ENCODE assay signal across 17 cellular contexts in the genomic region with DNA sequence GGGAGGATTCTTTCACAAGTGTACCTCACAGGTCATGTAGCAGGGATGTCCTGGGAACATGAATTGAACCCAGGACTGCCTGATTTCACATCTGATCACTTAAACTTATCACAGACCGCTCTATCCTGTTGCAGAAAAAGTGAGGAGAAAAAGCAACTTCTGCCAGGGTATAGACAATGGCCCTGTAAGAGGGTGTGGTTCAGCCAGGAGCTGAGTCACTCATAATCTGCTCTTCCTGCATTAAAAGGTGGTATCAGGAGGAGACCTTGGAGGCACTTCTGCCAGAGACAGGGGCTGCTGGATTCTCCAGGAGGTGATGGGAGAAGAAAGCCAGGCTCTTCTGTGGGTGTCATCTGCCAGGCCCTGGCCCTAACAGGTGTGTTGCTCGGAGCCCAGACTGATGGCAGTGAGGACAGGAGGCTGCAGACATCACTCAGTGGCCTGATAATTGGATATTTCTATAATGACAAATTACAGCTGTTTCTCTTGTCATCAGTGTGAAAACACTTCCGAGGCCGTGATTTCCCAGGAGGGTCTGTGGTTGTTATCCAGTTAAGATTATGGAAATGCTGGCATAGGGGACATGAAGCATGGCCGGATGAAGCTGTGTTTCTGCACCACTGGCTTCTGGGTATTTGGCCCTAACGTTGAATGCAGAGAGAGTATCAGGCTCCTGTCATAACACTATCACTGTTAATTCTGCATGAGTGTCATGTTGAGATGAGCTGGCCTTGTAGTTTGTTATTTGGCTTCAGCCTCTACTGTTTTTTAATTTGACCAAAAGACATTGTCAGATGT.
DNase-seq lines count a peak whose midpoint lies in the region; ATAC-seq, FAIRE-seq and TF ChIP-seq lines count a peak whose summit lies in the region.
"Had no signal": no experiment of that assay in that cellular context is flagged by ENCODE, and none has a peak within 500 bp of the region (broad histone marks: within the 10 kb centered on the region; RNA-seq: fewer than 3 reads in every experiment).

No MANE protein-coding gene starts in this region.

- no peaks in the 10 kb centered on the region for H3K27me3 ChIP-seq in RWPE2 (ENCODE audit: insufficient read depth, poor library complexity, severe bottlenecking)
- H3K27me3 ChIP-seq: right atrium auricular region had no signal

- POLR2A ChIA-PET in A549 (lab: Yijun Ruan, JAX) = interaction anchor here (1.0 kb wide), 1 partner anchor 232 kb away, joined by 3 read pairs; a partner anchor contains a TSS

- no peaks in the 10 kb centered on the region for H3K36me3 ChIP-seq in RWPE2 (ENCODE audit: low read depth)
- H3K36me3 ChIP-seq: left ventricle myocardium inferior, right atrium auricular region had no signal

- H3K27me3 Mint-ChIP-seq in stimulated activated naive B cell treated with anti-CD40 and anti-IgM and Interleukin-4, amounts not matched to agents 10 μg/mL and 1 μg/mL and 100 μg/mL, for 72 hours = peaks cover 0 to 7% of the 10 kb centered on the region in 2 donors
- H3K27me3 Mint-ChIP-seq in natural killer cell treated with Interleukin-12 subunit alpha and Interleukin-12 subunit beta and Interleukin-15 and Interleukin-18, amount 100 ng/mL, for 72 hours = peaks cover 17 to 29% of the 10 kb centered on the region in 2 donors

- H3K4me3 ChIP-seq in A549 (no peak overlapping the region), RWPE2 (ENCODE audit: severe bottlenecking) (no peak overlapping the region), fibroblast of mammary gland (ENCODE audit: control insufficient read depth, low read depth, low read length) (no peak overlapping the region)
- H3K4me3 ChIP-seq: left ventricle myocardium inferior, right atrium auricular region had no signal

- TF ChIP-seq EP300 in A549 (IDR thresholded peaks at IDR 0.05) = no peak

- DNase-seq in A549 (ENCODE audit: low read depth in 1 of 2, low spot score in 1 of 2) = peak in 1 of 2 experiments; percentile 44
- DNase-seq in DMS53 treated with DMSO at 0.1 percent for 48 hours (lab: John Stamatoyannopoulos, UW; ENCODE audit: unreplicated experiment) = peak; percentile 7
- DNase-seq in RWPE2 (ENCODE audit: low spot score) = no peak
- DNase-seq in fibroblast of mammary gland (ENCODE audit: low read depth) = peak; percentile 5
- DNase-seq in NCI-H146 treated with DMSO at 0.1 percent for 48 hours (lab: John Stamatoyannopoulos, UW; ENCODE audit: unreplicated experiment) = no peak
- DNase-seq in stimulated activated naive B cell treated with anti-CD40 and anti-IgM and Interleukin-4, amounts not matched to agents 10 μg/mL and 1 μg/mL and 100 μg/mL, for 72 hours = no peak
- DNase-seq in substantia nigra (lab: John Stamatoyannopoulos, UW) = no peak
- DNase-seq in natural killer cell treated with Interleukin-12 subunit alpha and Interleukin-12 subunit beta and Interleukin-15 and Interleukin-18, amount 100 ng/mL, for 72 hours (ENCODE audit: low spot score) = no peak
- DNase-seq: activated T-cell treated with anti-CD3 and anti-CD28 coated beads for 4 hours; amniotic stem cell; central memory CD4-positive, alpha-beta T cell; GOT3; left ventricle myocardium inferior; NCI-H1436 treated with DMSO at 0.1 percent for 48 hours; NCI-H226 had no signal

- H3K4me3 Mint-ChIP-seq in stimulated activated naive B cell treated with anti-CD40 and anti-IgM and Interleukin-4, amounts not matched to agents 10 μg/mL and 1 μg/mL and 100 μg/mL, for 72 hours = no peak overlapping the region
- no peak overlapping the region for H3K4me3 Mint-ChIP-seq in natural killer cell treated with Interleukin-12 subunit alpha and Interleukin-12 subunit beta and Interleukin-15 and Interleukin-18, amount 100 ng/mL, for 72 hours

- WGBS in A549 (ENCODE audit: missing lambda C conversion rate) = 80% methylated on average over 6 of the region's 6 CpGs

- CTCF ChIA-PET in A549 (lab: Yijun Ruan, JAX) = interaction anchor here (1.4 to 2.2 kb wide), 4 partner anchors 8 to 48 kb away, joined by 3 to 10 read pairs (median 4); no protein-coding TSS in a partner anchor

- H3K4me1 ChIP-seq in A549 (peaks cover 14% of the 10 kb centered on the region), RWPE2 (ENCODE audit: insufficient read depth, poor library complexity, severe bottlenecking) (no peaks in the 10 kb centered on the region)
- H3K4me1 ChIP-seq: left ventricle myocardium inferior had no signal

- no peak for FAIRE-seq in A549 (lab: Jason Lieb, UNC)
- FAIRE-seq: TTC549 had no signal

- H3K9me3 ChIP-seq in A549 = no peaks in the 10 kb centered on the region
- H3K9me3 ChIP-seq in RWPE2 (ENCODE audit: severe bottlenecking) = no peaks in the 10 kb centered on the region

- TF ChIP-seq RAD21 in A549 (conservative IDR thresholded peaks at IDR 0.05 in 1 of 2, IDR thresholded peaks at IDR 0.05 in 1 of 2) = no peak

- H3K27ac Mint-ChIP-seq in stimulated activated naive B cell treated with anti-CD40 and anti-IgM and Interleukin-4, amounts not matched to agents 10 μg/mL and 1 μg/mL and 100 μg/mL, for 72 hours = no peak overlapping the region
- H3K27ac Mint-ChIP-seq in natural killer cell treated with Interleukin-12 subunit alpha and Interleukin-12 subunit beta and Interleukin-15 and Interleukin-18, amount 100 ng/mL, for 72 hours = no peak overlapping the region

- peak overlapping the region; percentile 43 for H3K4me2 ChIP-seq in A549

- peak overlapping the region; percentile 48 to 77; a peak in 5 of 6 replicates for H3K27ac ChIP-seq in A549
- no peak overlapping the region for H3K27ac ChIP-seq in RWPE2 (ENCODE audit: poor library complexity, severe bottlenecking)
- H3K27ac ChIP-seq in substantia nigra (ENCODE audit: low read depth, low read length, poor library complexity, severe bottlenecking) = no peak overlapping the region
- H3K27ac ChIP-seq: left ventricle myocardium inferior had no signal

- peaks cover 11 to 14% of the 10 kb centered on the region in 2 donors for H3K9me3 Mint-ChIP-seq in stimulated activated naive B cell treated with anti-CD40 and anti-IgM and Interleukin-4, amounts not matched to agents 10 μg/mL and 1 μg/mL and 100 μg/mL, for 72 hours
- no peaks in the 10 kb centered on the region for H3K9me3 Mint-ChIP-seq in natural killer cell treated with Interleukin-12 subunit alpha and Interleukin-12 subunit beta and Interleukin-15 and Interleukin-18, amount 100 ng/mL, for 72 hours

- peaks cover 10 to 11% of the 10 kb centered on the region in 2 donors for H3K36me3 Mint-ChIP-seq in stimulated activated naive B cell treated with anti-CD40 and anti-IgM and Interleukin-4, amounts not matched to agents 10 μg/mL and 1 μg/mL and 100 μg/mL, for 72 hours
- no peaks in the 10 kb centered on the region for H3K36me3 Mint-ChIP-seq in natural killer cell treated with Interleukin-12 subunit alpha and Interleukin-12 subunit beta and Interleukin-15 and Interleukin-18, amount 100 ng/mL, for 72 hours

- H3K4me1 Mint-ChIP-seq in stimulated activated naive B cell treated with anti-CD40 and anti-IgM and Interleukin-4, amounts not matched to agents 10 μg/mL and 1 μg/mL and 100 μg/mL, for 72 hours = peaks cover 29 to 63% of the 10 kb centered on the region in 2 donors
- H3K4me1 Mint-ChIP-seq in natural killer cell treated with Interleukin-12 subunit alpha and Interleukin-12 subunit beta and Interleukin-15 and Interleukin-18, amount 100 ng/mL, for 72 hours (ENCODE audit: low read depth in 2 of 2) = peaks cover 0 to 5% of the 10 kb centered on the region in 2 donors

- no peak for TF ChIP-seq CTCF in A549 (IDR thresholded peaks at IDR 0.05)
- no peak for TF ChIP-seq CTCF in RWPE2 (IDR thresholded peaks at IDR 0.05; ENCODE audit: poor library complexity, severe bottlenecking)
- TF ChIP-seq CTCF in fibroblast of mammary gland (conservative IDR thresholded peaks at IDR 0.05; ENCODE audit: control insufficient read depth, insufficient read depth, low read depth, low read length) = no peak

- peak; percentile 43 to 82; a peak in 3 of 6 replicates for ATAC-seq in A549
- ATAC-seq in RWPE2 (ENCODE audit: low read depth) = peak; percentile 96
- no peak for ATAC-seq in stimulated activated naive B cell treated with anti-CD40 and anti-IgM and Interleukin-4, amounts not matched to agents 10 μg/mL and 1 μg/mL and 100 μg/mL, for 72 hours (replicated peaks)
- no peak for ATAC-seq in natural killer cell treated with Interleukin-12 subunit alpha and Interleukin-12 subunit beta and Interleukin-15 and Interleukin-18, amount 100 ng/mL, for 72 hours

- TF ChIP-seq POLR2A in A549 (IDR thresholded peaks at IDR 0.05; ENCODE audit: low read length) = no peak

TF ChIP-seq in A549, 52 proteins besides CTCF, POLR2A, EP300 and RAD21:
- TF ChIP-seq EHMT2 (IDR thresholded peaks at IDR 0.05; ENCODE audit: low read depth) = no peak
- TF ChIP-seq, protein P1, sequence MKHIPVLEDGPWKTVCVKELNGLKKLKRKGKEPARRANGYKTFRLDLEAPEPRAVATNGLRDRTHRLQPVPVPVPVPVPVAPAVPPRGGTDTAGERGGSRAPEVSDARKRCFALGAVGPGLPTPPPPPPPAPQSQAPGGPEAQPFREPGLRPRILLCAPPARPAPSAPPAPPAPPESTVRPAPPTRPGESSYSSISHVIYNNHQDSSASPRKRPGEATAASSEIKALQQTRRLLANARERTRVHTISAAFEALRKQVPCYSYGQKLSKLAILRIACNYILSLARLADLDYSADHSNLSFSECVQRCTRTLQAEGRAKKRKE (CRISPR knock-in tag; IDR thresholded peaks at IDR 0.05; ENCODE audit: low read depth) = no peak

Comparison
In these comparisons a context has a peak if more than half of its experiments do, and no peak if none do; other contexts are left out.
1. ATAC-seq: peak in A549 (2 of 2) and RWPE2 (single experiment); none in stimulated activated naive B cell treated with anti-CD40 and anti-IgM and Interleukin-4, amounts not matched to agents 10 μg/mL and 1 μg/mL and 100 μg/mL, for 72 hours (0 of 2) and natural killer cell treated with Interleukin-12 subunit alpha and Interleukin-12 subunit beta and Interleukin-15 and Interleukin-18, amount 100 ng/mL, for 72 hours (0 of 2).
2. DNase-seq: peak in DMS53 treated with DMSO at 0.1 percent for 48 hours (single experiment) and fibroblast of mammary gland (single experiment); none in RWPE2 (single experiment), NCI-H146 treated with DMSO at 0.1 percent for 48 hours (single experiment), stimulated activated naive B cell treated with anti-CD40 and anti-IgM and Interleukin-4, amounts not matched to agents 10 μg/mL and 1 μg/mL and 100 μg/mL, for 72 hours (single experiment), substantia nigra (0 of 49) and natural killer cell treated with Interleukin-12 subunit alpha and Interleukin-12 subunit beta and Interleukin-15 and Interleukin-18, amount 100 ng/mL, for 72 hours (single experiment).
3. H3K27ac ChIP-seq: peak in A549 (2 of 2); none in RWPE2 (single experiment) and substantia nigra (single experiment).